ENCODE assay signal across 1 cellular context in genomic region chr16:31142109-31143035, GRCh38.
TF ChIP-seq lines count a peak whose summit lies in the region.

No MANE protein-coding gene starts in this region.

TF ChIP-seq in HepG2, 621 proteins besides CTCF, POLR2A, EP300 and RAD21 (continued from another document and continues in another):
- TF ChIP-seq CSRNP1 (CRISPR knock-in tag; IDR thresholded peaks at IDR 0.05) (peak; percentile 52; the same call in 1 of the 2 replicates), CEBPB (IDR thresholded peaks at IDR 0.05; ENCODE audit: borderline replicate concordance, low read depth, low read length) (no peak), ATF4 (CRISPR knock-in tag; IDR thresholded peaks at IDR 0.05) (no peak), TAF15 (IDR thresholded peaks at IDR 0.05; ENCODE audit: low read depth, low read length, poor library complexity, severe bottlenecking) (no peak), ZNF580 (CRISPR knock-in tag; IDR thresholded peaks at IDR 0.05; ENCODE audit: borderline replicate concordance, low read depth) (peak; percentile 90; the same call in 1 of the 2 replicates), HHEX (CRISPR knock-in tag; IDR thresholded peaks at IDR 0.05) (no peak), KDM6A (CRISPR knock-in tag; IDR thresholded peaks at IDR 0.05; ENCODE audit: low read depth) (0 out of 2 replicates have a peak, but pooled peaks have one; percentile 11), ZNF816 (CRISPR knock-in tag; IDR thresholded peaks at IDR 0.05; ENCODE audit: borderline replicate concordance) (no peak), PBX2 (CRISPR knock-in tag; IDR thresholded peaks at IDR 0.05) (no peak), FOXM1 (CRISPR knock-in tag; IDR thresholded peaks at IDR 0.05) (no peak), MEF2D (CRISPR knock-in tag; IDR thresholded peaks at IDR 0.05) (peak; percentile 89), ZHX2 (IDR thresholded peaks at IDR 0.05; ENCODE audit: low read depth) (0 out of 2 replicates have a peak, but pooled peaks have one; percentile 31), ZHX2 (CRISPR knock-in tag; IDR thresholded peaks at IDR 0.05; ENCODE audit: borderline replicate concordance) (no peak), IRX3 (CRISPR knock-in tag; IDR thresholded peaks at IDR 0.05; ENCODE audit: borderline replicate concordance, low read depth) (peak; percentile 87; the same call in 1 of the 2 replicates), TARDBP (CRISPR knock-in tag; IDR thresholded peaks at IDR 0.05) (peak; percentile 81; the same call in 1 of the 2 replicates), REST (IDR thresholded peaks at IDR 0.05; ENCODE audit: borderline replicate concordance in 1 of 2, low read depth in 1 of 2, low read length in 2 of 2) (no peak), ZFYVE20 (CRISPR knock-in tag; IDR thresholded peaks at IDR 0.05; ENCODE audit: borderline replicate concordance, low read depth) (no peak), ZIK1 (CRISPR knock-in tag; IDR thresholded peaks at IDR 0.05; ENCODE audit: borderline replicate concordance, low read depth) (no peak; the same call in none of the 2 replicates), TOPORS (CRISPR knock-in tag; IDR thresholded peaks at IDR 0.05) (peak; percentile 67; the same call in 1 of the 2 replicates), ZMAT5 (CRISPR knock-in tag; IDR thresholded peaks at IDR 0.05; ENCODE audit: borderline replicate concordance, low read depth) (no peak), THAP8 (CRISPR knock-in tag; IDR thresholded peaks at IDR 0.05; ENCODE audit: borderline replicate concordance) (no peak), NFATC3 (CRISPR knock-in tag; IDR thresholded peaks at IDR 0.05) (0 out of 2 replicates have a peak, but pooled peaks have one; percentile 69), FOXP1 (IDR thresholded peaks at IDR 0.05) (no peak), FOXP1 (CRISPR knock-in tag; IDR thresholded peaks at IDR 0.05) (no peak), ZNF570 (CRISPR knock-in tag; IDR thresholded peaks at IDR 0.05; ENCODE audit: borderline replicate concordance) (no peak), XRCC5 (optimal IDR thresholded peaks at IDR 0.05; ENCODE audit: low read length) (peak; percentile 97), STAT5B (CRISPR knock-in tag; IDR thresholded peaks at IDR 0.05) (no peak), ZKSCAN1 (IDR thresholded peaks at IDR 0.05; ENCODE audit: low read length) (peak; percentile 51; the same call in 1 of the 2 replicates), ZNF12 (CRISPR knock-in tag; IDR thresholded peaks at IDR 0.05) (0 out of 2 replicates have a peak, but pooled peaks have one; percentile 46), NRL (CRISPR knock-in tag; IDR thresholded peaks at IDR 0.05; ENCODE audit: borderline replicate concordance) (no peak), ZBTB42 (CRISPR knock-in tag; IDR thresholded peaks at IDR 0.05) (0 out of 2 replicates have a peak, but pooled peaks have one; percentile 21), E2F1 (CRISPR knock-in tag; IDR thresholded peaks at IDR 0.05) (no peak; the same call in 1 of the 2 replicates), GMEB1 (CRISPR knock-in tag; IDR thresholded peaks at IDR 0.05; ENCODE audit: borderline replicate concordance) (peak; percentile 85), SP2 (CRISPR knock-in tag; IDR thresholded peaks at IDR 0.05) (no peak), ZNF619 (CRISPR knock-in tag; IDR thresholded peaks at IDR 0.05) (peak; percentile 43; the same call in 1 of the 2 replicates), ZBTB34 (CRISPR knock-in tag; IDR thresholded peaks at IDR 0.05) (0 out of 2 replicates have a peak, but pooled peaks have one; percentile 42), TCF7L2 (IDR thresholded peaks at IDR 0.05; ENCODE audit: low read depth, low read length) (no peak)
